In genomic region chr5:150217874-150218692, GRCh38 we compare ENCODE assay signal across 8 cellular contexts. TPM values are rescaled to one million over a fixed set of nuclear protein-coding genes. Genes with fewer than 3 reads are reported as not detected.
A peak's percentile ranks its signal among the peaks of the same experiment; 100 is the strongest.
DNase-seq lines count a peak whose midpoint lies in the region; ATAC-seq, FAIRE-seq and TF ChIP-seq lines count a peak whose summit lies in the region.

No MANE protein-coding gene starts in this region.

- DNase-seq in ACHN, result peak; percentile 70
- peak; percentile 77 for DNase-seq in NCI-H2227 (lab: John Stamatoyannopoulos, UW; ENCODE audit: unreplicated experiment)
- peak; percentile 67 for DNase-seq in bronchial epithelial cell (ENCODE audit: low read depth)
- DNase-seq in kidney epithelial cell (ENCODE audit: low read depth), result peak; percentile 32
- DNase-seq in stimulated activated CD4-positive, alpha-beta T cell treated with anti-CD3 and anti-CD28 coated beads, Interleukin-1b, Interleukin-23, amount 100 ng/mL, for 48 hours, result peak; percentile 80

- no peak overlapping the region for H3K4me3 ChIP-seq in WI38 (ENCODE audit: low read depth, low read length)
- H3K4me3 ChIP-seq in bronchial epithelial cell (ENCODE audit: low read depth, low read length), result no peak overlapping the region
- H3K4me3 ChIP-seq in kidney epithelial cell (ENCODE audit: low read depth, low read length), result no peak overlapping the region

- in situ Hi-C loops in ACHN (cut with HindIII; ENCODE audit: low pct_ligation_motif_present, low pct_unique_long_range_greater_than_20kb, low sequenced_read_pairs), result no loop called here

- TF ChIP-seq CTCF in WI38 (IDR thresholded peaks at IDR 0.05; ENCODE audit: low read depth, low read length) (peak; percentile 70), bronchial epithelial cell (IDR thresholded peaks at IDR 0.05; ENCODE audit: insufficient read depth, low read length, severe bottlenecking) (peak; percentile 86), kidney epithelial cell (IDR thresholded peaks at IDR 0.05; ENCODE audit: insufficient read depth, low read length, poor library complexity, severe bottlenecking) (peak; percentile 80)

- H3K27me3 ChIP-seq in bronchial epithelial cell (ENCODE audit: control insufficient read depth, insufficient read depth, low read length), result peaks cover 3% of the 10 kb centered on the region
- H3K27me3 ChIP-seq in kidney epithelial cell (ENCODE audit: control insufficient read depth, insufficient read depth, low read length), result peaks cover 5% of the 10 kb centered on the region

- ATAC-seq in GM18867 (IDR thresholded peaks at IDR 0.05; ENCODE audit: unreplicated experiment) (peak; percentile 82), HG03103 (IDR thresholded peaks at IDR 0.05; ENCODE audit: low read depth, unreplicated experiment) (peak; percentile 87)

- H3K36me3 ChIP-seq in bronchial epithelial cell (ENCODE audit: control insufficient read depth, insufficient read depth, low read length) (no peaks in the 10 kb centered on the region), kidney epithelial cell (ENCODE audit: control insufficient read depth, insufficient read depth, low read length) (no peaks in the 10 kb centered on the region)

- FAIRE-seq in bronchial epithelial cell (lab: Jason Lieb, UNC), result peak; percentile 28

RNA-seq across cellular contexts. Expression of gene SLC6A7, which starts 28.2 kb away (rescaled TPM):
- total RNA-seq in bronchial epithelial cell, result not detected in 2 replicates
- not detected in 2 replicates for total RNA-seq in kidney epithelial cell

RNA-seq across cellular contexts. Expression of gene CDX1, which starts 51.5 kb away (rescaled TPM):
- not detected in 2 replicates for total RNA-seq in bronchial epithelial cell
- 0.33 and 0.48 TPM in 2 replicates for total RNA-seq in kidney epithelial cell
